ENCODE assay signal across 18 cellular contexts in the genomic region with DNA sequence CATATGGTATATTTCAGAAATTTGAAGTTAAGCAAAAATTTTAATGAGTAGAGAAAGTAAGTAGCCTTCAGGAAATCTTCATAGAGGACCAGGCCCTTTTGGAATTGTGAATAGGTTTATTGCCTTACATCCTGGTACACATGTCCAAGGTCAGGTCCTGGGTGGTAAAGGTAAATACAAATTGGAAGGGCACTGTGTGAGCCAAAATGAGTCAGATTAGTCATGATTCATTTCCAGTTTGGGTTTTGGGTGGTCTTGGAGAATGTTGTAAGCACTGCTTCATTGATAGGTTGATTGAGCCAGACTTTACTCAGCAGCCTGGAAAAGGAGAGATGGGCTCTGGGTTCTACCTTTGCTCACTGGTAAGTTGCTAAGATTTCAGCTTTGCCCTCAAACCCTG.
A peak's percentile ranks its signal among the peaks of the same experiment; 100 is the strongest.
DNase-seq lines count a peak whose midpoint lies in the region; ATAC-seq, FAIRE-seq and TF ChIP-seq lines count a peak whose summit lies in the region.
"Had no signal": no experiment of that assay in that cellular context is flagged by ENCODE, and none has a peak within 500 bp of the region (broad histone marks: within the 10 kb centered on the region; RNA-seq: fewer than 3 reads in every experiment).

No MANE protein-coding gene starts in this region.

- H3K9me3 ChIP-seq in body of pancreas = no peaks in the 10 kb centered on the region
- H3K9me3 ChIP-seq: thyroid gland had no signal

- H3K4me1 ChIP-seq in body of pancreas = peaks cover 74% of the 10 kb centered on the region

- ATAC-seq in activated CD4-positive, alpha-beta T cell treated with anti-CD3 and anti-CD28 coated beads for 36 hours = no peak
- ATAC-seq in body of pancreas (peak; percentile 58), omental fat pad (ENCODE audit: low FRiP score) (peak; percentile 52)
- ATAC-seq: right cardiac atrium had no signal

- no peaks in the 10 kb centered on the region for H3K9me3 Mint-ChIP-seq in activated CD4-positive, alpha-beta T cell treated with anti-CD3 and anti-CD28 coated beads for 36 hours (ENCODE audit: low read depth)
- H3K9me3 Mint-ChIP-seq: T-helper 1 cell treated with Interleukin-12 subunit alpha and Interleukin-12 subunit beta and Interleukin-4 antibody, amounts not matched to agents 30 μg/mL and 1 μg/mL, for 36 hours had no signal

- CTCF ChIA-PET in activated CD4-positive, alpha-beta T cell treated with anti-CD3 and anti-CD28 coated beads for 36 hours (lab: Charles Lee) = no interaction called here

- no peaks in the 10 kb centered on the region for H3K27me3 Mint-ChIP-seq in activated CD4-positive, alpha-beta T cell treated with anti-CD3 and anti-CD28 coated beads for 36 hours

- no peak overlapping the region for H3K4me3 Mint-ChIP-seq in activated CD4-positive, alpha-beta T cell treated with anti-CD3 and anti-CD28 coated beads for 36 hours
- H3K4me3 Mint-ChIP-seq: T-helper 1 cell treated with Interleukin-12 subunit alpha and Interleukin-12 subunit beta and Interleukin-4 antibody, amounts not matched to agents 30 μg/mL and 1 μg/mL, for 36 hours had no signal

- peaks cover 64% of the 10 kb centered on the region for H3K36me3 Mint-ChIP-seq in activated CD4-positive, alpha-beta T cell treated with anti-CD3 and anti-CD28 coated beads for 36 hours (ENCODE audit: low read depth)

- TF ChIP-seq CTCF in body of pancreas (IDR thresholded peaks at IDR 0.05) (no peak), omental fat pad (IDR thresholded peaks at IDR 0.05) (no peak)

- no peaks in the 10 kb centered on the region for H3K27me3 ChIP-seq in body of pancreas
- H3K27me3 ChIP-seq: thyroid gland had no signal

- peaks cover 5% of the 10 kb centered on the region in 2 donors for H3K36me3 ChIP-seq in body of pancreas (replicated peaks in 1 of 2; ENCODE audit: insufficient read depth in 1 of 2, low read depth in 2 of 2)

- H3K4me3 ChIP-seq in body of pancreas = no peak overlapping the region
- H3K4me3 ChIP-seq: thyroid gland had no signal

- H3K27ac Mint-ChIP-seq in activated CD4-positive, alpha-beta T cell treated with anti-CD3 and anti-CD28 coated beads for 36 hours = peak overlapping the region; percentile 44
- H3K27ac Mint-ChIP-seq: T-helper 1 cell treated with Interleukin-12 subunit alpha and Interleukin-12 subunit beta and Interleukin-4 antibody, amounts not matched to agents 30 μg/mL and 1 μg/mL, for 36 hours had no signal

- POLR2A ChIA-PET in activated CD4-positive, alpha-beta T cell treated with anti-CD3 and anti-CD28 coated beads for 36 hours (lab: Charles Lee) = interaction anchor here (2.3 kb wide), 1 partner anchor 10 kb away, joined by 6 read pairs; no protein-coding TSS in a partner anchor

- intact Hi-C loops in activated CD4-positive, alpha-beta T cell treated with anti-CD3 and anti-CD28 coated beads for 36 hours (cut with DNase I, micrococcal nuclease) = loop anchor here in 1 of 2 experiments (10.0 kb wide), 1 partner anchor 1212 kb away; no protein-coding TSS in a partner anchor
- intact Hi-C loops in body of pancreas (cut with DNase I) = no loop called here

- FAIRE-seq in H54 (lab: Jason Lieb, UNC) (peak; percentile 75), HTR-8/SVneo (lab: Jason Lieb, UNC) (no peak)
- FAIRE-seq: colon had no signal

- TF ChIP-seq POLR2A in H54 (IDR thresholded peaks at IDR 0.05; ENCODE audit: low read depth, low read length) (no peak), body of pancreas (IDR thresholded peaks at IDR 0.05) (no peak)

- peak overlapping the region in 1 of 4 donors; percentile 45 for H3K27ac ChIP-seq in body of pancreas
- H3K27ac ChIP-seq: 22Rv1 had no signal

- H3K4me1 Mint-ChIP-seq in activated CD4-positive, alpha-beta T cell treated with anti-CD3 and anti-CD28 coated beads for 36 hours = peaks cover 88% of the 10 kb centered on the region

- DNase-seq in activated CD4-positive, alpha-beta T cell treated with anti-CD3 and anti-CD28 coated beads for 36 hours = no peak
- no peak for DNase-seq in activated CD4-positive, alpha-beta T cell treated with anti-CD3 and anti-CD28 coated beads, Interleukin-2, amount 50 U/mL, for 4 hours
- DNase-seq in H54 (ENCODE audit: insufficient read length, low spot score) (no peak), body of pancreas (peak in 1 of 4 donors; percentile 19), omental fat pad (ENCODE audit: low spot score) (no peak), LoVo (ENCODE audit: low spot score) (no peak), HTR-8/SVneo (ENCODE audit: insufficient read length, low spot score) (no peak), SW 1271 (lab: John Stamatoyannopoulos, UW) (no peak)
- DNase-seq: activated CD4-positive, CD25-positive, alpha-beta regulatory T cell; anterior cingulate cortex; EL; NCI-H2171; right cardiac atrium; stimulated activated CD4-positive, alpha-beta T cell treated with anti-CD3 and anti-CD28 coated beads, Interleukin-2, amount 100 ng/mL, for 24 hours; thyroid gland had no signal
